In the genomic region with DNA sequence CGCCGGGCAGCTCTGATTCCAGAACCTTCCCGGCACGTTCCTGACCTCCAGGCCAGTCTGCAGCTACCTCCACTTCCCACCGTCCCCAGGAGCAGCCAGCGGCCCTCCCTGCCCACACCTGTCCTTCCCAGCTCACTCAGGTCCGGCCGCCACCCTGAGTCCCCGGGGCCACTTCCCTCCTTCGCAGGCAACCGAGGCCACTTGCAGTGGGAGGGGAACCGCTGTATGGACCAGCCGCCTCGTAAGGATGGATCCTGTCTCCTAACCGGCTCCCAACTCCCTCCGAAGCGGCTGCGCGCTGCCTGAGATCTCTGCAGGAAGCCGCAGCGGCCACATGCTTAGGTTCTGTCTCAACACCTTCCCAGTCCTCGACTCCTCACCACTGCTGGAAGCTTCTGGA, we compare ENCODE assay signal across 13 cellular contexts. TPM values are rescaled to one million over a fixed set of nuclear protein-coding genes. Genes with fewer than 3 reads are reported as not detected.
DNase-seq lines count a peak whose midpoint lies in the region; ATAC-seq and TF ChIP-seq lines count a peak whose summit lies in the region.
"Had no signal": no experiment of that assay in that cellular context is flagged by ENCODE, and none has a peak within 500 bp of the region (broad histone marks: within the 10 kb centered on the region; RNA-seq: fewer than 3 reads in every experiment).

No MANE protein-coding gene starts in this region.

- ATAC-seq in Right ventricle myocardium superior (ENCODE audit: poor library complexity) (no peak), GM21515 (IDR thresholded peaks at IDR 0.05; ENCODE audit: unreplicated experiment) (no peak)
- ATAC-seq: esophagus mucosa, Right ventricle myocardium inferior had no signal

- CTCF ChIA-PET in activated naive CD4-positive, alpha-beta T cell treated with anti-CD3 and anti-CD28 coated beads for 36 hours (lab: Charles Lee): interaction anchor here (2.4 kb wide), 1 partner anchor 11 kb away, joined by 10 read pairs; no protein-coding TSS in a partner anchor

- H3K9me3 Mint-ChIP-seq in activated naive CD4-positive, alpha-beta T cell treated with anti-CD3 and anti-CD28 coated beads for 36 hours: no peaks in the 10 kb centered on the region

- peak overlapping the region; percentile 97 for H3K27ac Mint-ChIP-seq in activated naive CD4-positive, alpha-beta T cell treated with anti-CD3 and anti-CD28 coated beads for 36 hours
- H3K27ac Mint-ChIP-seq: progenitor cell of endocrine pancreas had no signal

- H3K27ac ChIP-seq in SK-N-MC: peak overlapping the region; percentile 84
- peak overlapping the region in 42 of 59 donors; percentile 2 to 92 (median 74) for H3K27ac ChIP-seq in dorsolateral prefrontal cortex
- peak overlapping the region; percentile 68 for H3K27ac ChIP-seq in substantia nigra (ENCODE audit: low read depth, low read length, poor library complexity, severe bottlenecking)
- H3K27ac ChIP-seq in prostate gland: no peak overlapping the region

- peaks cover 11% of the 10 kb centered on the region; the same call in 1 of the 2 replicates for H3K36me3 ChIP-seq in SK-N-MC (ENCODE audit: insufficient read depth, low read length)
- peaks cover 0 to 9% of the 10 kb centered on the region in 2 donors for H3K36me3 ChIP-seq in prostate gland

- H3K9ac ChIP-seq in SK-N-MC (ENCODE audit: insufficient read length): no peak overlapping the region

- H3K36me3 Mint-ChIP-seq in activated naive CD4-positive, alpha-beta T cell treated with anti-CD3 and anti-CD28 coated beads for 36 hours (ENCODE audit: low read depth): peaks cover 9% of the 10 kb centered on the region

- peaks cover 82% of the 10 kb centered on the region for H3K4me1 Mint-ChIP-seq in activated naive CD4-positive, alpha-beta T cell treated with anti-CD3 and anti-CD28 coated beads for 36 hours (ENCODE audit: low read depth)

- TF ChIP-seq POLR2A in prostate gland (IDR thresholded peaks at IDR 0.05): no peak

- H3K9me3 ChIP-seq in SK-N-MC (ENCODE audit: low read depth, low read length): no peaks in the 10 kb centered on the region
- H3K9me3 ChIP-seq in prostate gland: no peaks in the 10 kb centered on the region

- H3K4me3 ChIP-seq in SK-N-MC (no peak overlapping the region), dorsolateral prefrontal cortex (no peak overlapping the region), prostate gland (no peak overlapping the region)

- DNase-seq in activated naive CD4-positive, alpha-beta T cell treated with anti-CD3 and anti-CD28 coated beads for 36 hours: no peak
- DNase-seq in activated naive CD4-positive, alpha-beta T cell treated with Interleukin-2 at 50 U/mL for 16 hours: no peak
- DNase-seq in SK-N-MC (ENCODE audit: low read depth, low spot score) (no peak), dorsolateral prefrontal cortex (no peak), substantia nigra (lab: John Stamatoyannopoulos, UW) (peak in 1 of 49 donors; percentile 65), Right ventricle myocardium superior (no peak), prostate gland (ENCODE audit: low spot score) (no peak)
- DNase-seq: cerebellar nuclear complex, NCI-H1105 had no signal

- H3K27me3 ChIP-seq in dorsolateral prefrontal cortex: no peaks in the 10 kb centered on the region
- no peaks in the 10 kb centered on the region for H3K27me3 ChIP-seq in prostate gland (replicated peaks; ENCODE audit: insufficient read depth)

- intact Hi-C loops in activated naive CD4-positive, alpha-beta T cell treated with anti-CD3 and anti-CD28 coated beads for 36 hours (cut with micrococcal nuclease): loop anchor here (5.0 kb wide), 1 partner anchor 426 kb away; no protein-coding TSS in a partner anchor
- intact Hi-C loops in dorsolateral prefrontal cortex (cut with DNase I) (loop anchor here in 1 of 2 donors (10.0 kb wide), 1 partner anchor 606 kb away; the partner anchor contains the start of gene MRPS2), Right ventricle myocardium superior (cut with DNase I) (no loop called here), prostate gland (cut with DNase I) (loop anchor here (2.0 kb wide), 1 partner anchor 22 kb away; no protein-coding TSS in a partner anchor)

- H3K27me3 Mint-ChIP-seq in activated naive CD4-positive, alpha-beta T cell treated with anti-CD3 and anti-CD28 coated beads for 36 hours (ENCODE audit: low read depth): no peaks in the 10 kb centered on the region

- no peak for TF ChIP-seq CTCF in dorsolateral prefrontal cortex (IDR thresholded peaks at IDR 0.05 in 54 of 56, conservative IDR thresholded peaks at IDR 0.05 in 2 of 56; ENCODE audit: low read depth in 1 of 56, partially characterized antibody in 56 of 56)
- no peak for TF ChIP-seq CTCF in prostate gland (IDR thresholded peaks at IDR 0.05)

- peaks cover 10% of the 10 kb centered on the region for H3K4me1 ChIP-seq in prostate gland (replicated peaks)

- WGBS in prostate gland: 89% methylated on average over 22 of the region's 22 CpGs

- peak overlapping the region; percentile 83 for H3K4me3 Mint-ChIP-seq in activated naive CD4-positive, alpha-beta T cell treated with anti-CD3 and anti-CD28 coated beads for 36 hours

RNA-seq across cellular contexts. Expression of gene TMEM250, which starts 7.5 kb away (rescaled TPM):
- 10 to 100 TPM; 20.7 to 22.2 TPM for total RNA-seq in activated naive CD4-positive, alpha-beta T cell treated with anti-CD3 and anti-CD28 coated beads for 36 hours
- total RNA-seq in dorsolateral prefrontal cortex (10 to 100 TPM; 19.3 to 53.2 (median 34.1) TPM), Right ventricle myocardium superior (16.4 TPM), prostate gland (10 to 100 TPM; 44.7 to 65.1 TPM)

RNA-seq across cellular contexts. Expression of gene NACC2, which starts 16.1 kb away (rescaled TPM):
- total RNA-seq in activated naive CD4-positive, alpha-beta T cell treated with anti-CD3 and anti-CD28 coated beads for 36 hours: 1 to 10 TPM; 3.4 to 3.5 TPM
- total RNA-seq in dorsolateral prefrontal cortex: 100 to 1,000 TPM in 46 of 120 experiments, 10 to 100 TPM in 74; 55.9 to 246 (median 94.8) TPM
- total RNA-seq in Right ventricle myocardium superior: 30.8 TPM
- total RNA-seq in prostate gland: 10 to 100 TPM; 24.5 to 55.2 TPM

Comparison
In these comparisons a context has a peak if more than half of its experiments do, and no peak if none do; other contexts are left out.
1. H3K27ac ChIP-seq: peak in SK-N-MC (single experiment), dorsolateral prefrontal cortex (42 of 59) and substantia nigra (single experiment); none in prostate gland (0 of 2).